1 cellular context compared by ENCODE assay signal in genomic region chr11:112157274-112157766, GRCh38.
A peak's percentile ranks its signal among the peaks of the same experiment; 100 is the strongest.
TF ChIP-seq lines count a peak whose summit lies in the region.

No MANE protein-coding gene starts in this region.

TF ChIP-seq in HepG2, 621 proteins besides CTCF, POLR2A, EP300 and RAD21 (continued from another document):
- peak; percentile 88 for TF ChIP-seq MAFF (IDR thresholded peaks at IDR 0.05; ENCODE audit: low read depth, low read length)
- TF ChIP-seq CEBPB (IDR thresholded peaks at IDR 0.05; ENCODE audit: borderline replicate concordance, low read depth, low read length): peak; percentile 83
